ENCODE assay signal across 34 cellular contexts in genomic region chr4:7523526-7523925, GRCh38.
"Had no signal": no experiment of that assay in that cellular context is flagged by ENCODE, and none has a peak within 500 bp of the region (broad histone marks: within the 10 kb centered on the region; RNA-seq: fewer than 3 reads in every experiment).

No MANE protein-coding gene starts in this region.

- H3K4me1 ChIP-seq: adrenal gland, body of pancreas, breast epithelium had no signal

- ATAC-seq: activated naive CD4-positive, alpha-beta T cell treated with anti-CD3 and anti-CD28 coated beads, Interleukin-2, amount 50 U/mL, for 72 hours; activated T-cell treated with anti-CD3 and anti-CD28 coated beads, Interleukin-2, amount 50 U/mL, for 4 hours; body of pancreas; Right ventricle myocardium inferior had no signal

- H3K27ac ChIP-seq: adrenal gland, body of pancreas, breast epithelium, PC-9, RWPE1, VCaP had no signal

- H3K36me3 Mint-ChIP-seq: activated CD4-positive, alpha-beta memory T cell treated with anti-CD3 and anti-CD28 coated beads for 36 hours; activated naive CD4-positive, alpha-beta T cell treated with anti-CD3 and anti-CD28 coated beads, Interleukin-2, amount 50 U/mL, for 72 hours had no signal

- H3K36me3 ChIP-seq: adrenal gland, breast epithelium, MG63 had no signal

- H3K27ac Mint-ChIP-seq: activated B cell treated with CpG ODN at 0.5 μM for 24 hours; activated CD4-positive, alpha-beta memory T cell treated with anti-CD3 and anti-CD28 coated beads for 36 hours; activated naive CD4-positive, alpha-beta T cell treated with anti-CD3 and anti-CD28 coated beads for 36 hours; activated naive CD4-positive, alpha-beta T cell treated with anti-CD3 and anti-CD28 coated beads, Interleukin-2, amount 50 U/mL, for 72 hours; activated T-helper 1 cell treated with anti-CD3 and anti-CD28 coated beads, Interleukin-12 subunit alpha, Interleukin-12 subunit beta, Interleukin-2, Interleukin-4 antibody, amounts not matched to agents 30 ng/mL and 10 ng/mL and 1 ng/mL, durations not matched to agents 14 hours and 24 hours and 36 hours had no signal

- H3K9me3 ChIP-seq: adrenal gland, body of pancreas, breast epithelium, MG63 had no signal

- H3K9me3 Mint-ChIP-seq: activated B cell treated with CpG ODN at 0.5 μM for 24 hours; activated CD4-positive, alpha-beta memory T cell treated with anti-CD3 and anti-CD28 coated beads for 36 hours; activated naive CD4-positive, alpha-beta T cell treated with anti-CD3 and anti-CD28 coated beads for 36 hours; activated naive CD4-positive, alpha-beta T cell treated with anti-CD3 and anti-CD28 coated beads, Interleukin-2, amount 50 U/mL, for 72 hours; activated T-cell treated with anti-CD3 and anti-CD28 coated beads, Interleukin-2, amount 50 U/mL, for 4 hours; activated T-helper 1 cell treated with anti-CD3 and anti-CD28 coated beads, Interleukin-12 subunit alpha, Interleukin-12 subunit beta, Interleukin-2, Interleukin-4 antibody, amounts not matched to agents 30 ng/mL and 10 ng/mL and 1 ng/mL, durations not matched to agents 14 hours and 24 hours and 36 hours had no signal

- H3K4me3 ChIP-seq: adrenal gland, body of pancreas, breast epithelium, MG63, PC-9 had no signal

- DNase-seq: activated B cell treated with CpG ODN at 0.5 μM for 24 hours; activated CD4-positive, alpha-beta memory T cell treated with anti-CD3 and anti-CD28 coated beads for 36 hours; activated CD4-positive, alpha-beta T cell treated with anti-CD3 and anti-CD28 coated beads for 48 hours; activated CD4-positive, CD25-positive, alpha-beta regulatory T cell treated with anti-CD3 and anti-CD28 coated beads, Interleukin-2, amount 50 U/mL, for 72 hours; activated CD8-positive, alpha-beta memory T cell treated with anti-CD3 and anti-CD28 coated beads, Interleukin-2, amount 50 U/mL, for 4 hours; activated gamma-delta T cell treated with Interleukin-2 at 50 U/mL for 16 hours; activated naive CD4-positive, alpha-beta T cell treated with anti-CD3 and anti-CD28 coated beads for 36 hours; activated T-cell treated with anti-CD3 and anti-CD28 coated beads for 4 hours; activated T-cell treated with anti-CD3 and anti-CD28 coated beads, Interleukin-2, amount 50 U/mL, for 4 hours; adrenal gland; body of pancreas; cerebellar nuclear complex; Kasumi-1; KG1; MG63; NCI-H1048; NCI-H1105 treated with DMSO at 0.1 percent for 48 hours; NCI-H1436; NCI-H1694; NCI-H1930; NCI-H2081 treated with DMSO at 0.1 percent for 48 hours; NCI-H345; NCI-H524 treated with DMSO at 0.1 percent for 48 hours; NK-92 treated with Interleukin-12 subunit alpha and Interleukin-12 subunit beta, amount 100 ng/mL, for 24 hours; PC-9; SIG-M5; SW 1271; T-helper 9 cell had no signal

- H3K4me3 Mint-ChIP-seq: activated B cell treated with CpG ODN at 0.5 μM for 24 hours; activated CD4-positive, alpha-beta memory T cell treated with anti-CD3 and anti-CD28 coated beads for 36 hours; activated naive CD4-positive, alpha-beta T cell treated with anti-CD3 and anti-CD28 coated beads for 36 hours; activated T-cell treated with anti-CD3 and anti-CD28 coated beads, Interleukin-2, amount 50 U/mL, for 4 hours had no signal

- H3K27me3 ChIP-seq: adrenal gland, body of pancreas, MG63 had no signal

- H3K4me1 Mint-ChIP-seq: activated B cell treated with CpG ODN at 0.5 μM for 24 hours had no signal

- H2AFZ ChIP-seq: PC-9 had no signal

- H3K4me2 ChIP-seq: PC-9 had no signal
